ENCODE assay signal across 22 cellular contexts in the genomic region with DNA sequence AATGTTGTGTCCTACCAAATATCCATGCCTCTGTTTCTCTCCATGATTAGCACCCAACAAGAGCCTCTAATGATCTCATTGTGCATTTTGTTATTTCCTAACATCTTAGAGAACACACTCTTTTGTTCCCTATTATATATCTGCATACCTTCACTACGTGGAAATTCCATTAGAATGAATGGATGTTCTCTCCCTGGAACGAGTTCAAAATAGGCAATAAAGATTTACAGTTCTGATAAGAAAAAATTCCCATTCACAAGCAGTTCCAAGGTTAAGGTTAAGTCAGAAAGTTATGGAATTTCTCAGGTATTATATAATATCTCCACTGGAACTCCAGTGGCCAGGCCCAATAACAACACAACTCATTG.
DNase-seq lines count a peak whose midpoint lies in the region; ATAC-seq, FAIRE-seq and TF ChIP-seq lines count a peak whose summit lies in the region.
"Had no signal": no experiment of that assay in that cellular context is flagged by ENCODE, and none has a peak within 500 bp of the region (broad histone marks: within the 10 kb centered on the region; RNA-seq: fewer than 3 reads in every experiment).

No MANE protein-coding gene starts in this region.

- no peaks in the 10 kb centered on the region for H3K4me1 ChIP-seq in breast epithelium
- H3K4me1 ChIP-seq in keratinocyte (ENCODE audit: control insufficient read depth, extremely low read depth, insufficient read depth, low read length): peaks cover 14% of the 10 kb centered on the region
- no peaks in the 10 kb centered on the region for H3K4me1 ChIP-seq in neuronal stem cell (ENCODE audit: control insufficient read depth in 2 of 2, insufficient read depth in 1 of 2, low read depth in 1 of 2, low read length in 2 of 2)
- H3K4me1 ChIP-seq in mesendoderm (ENCODE audit: control insufficient read depth, low read depth, low read length): no peaks in the 10 kb centered on the region
- H3K4me1 ChIP-seq: neural progenitor cell, prostate gland had no signal

- no peaks in the 10 kb centered on the region for H3K9me1 ChIP-seq in keratinocyte (ENCODE audit: control insufficient read depth, extremely low read depth, insufficient read depth, low read length)

- POLR2A ChIA-PET in MCF 10A (lab: Yijun Ruan, JAX): interaction anchor here (1.1 kb wide), 1 partner anchor 12 kb away, joined by 6 read pairs; no protein-coding TSS in a partner anchor

- H4K20me1 ChIP-seq in keratinocyte (ENCODE audit: control insufficient read depth, extremely low read depth, insufficient read depth, low read length): no peaks in the 10 kb centered on the region

- H2BK5ac ChIP-seq in neuronal stem cell (ENCODE audit: low read length) (no peak overlapping the region), mesendoderm (ENCODE audit: low read length) (no peak overlapping the region)

- TF ChIP-seq CTCF in MCF 10A (IDR thresholded peaks at IDR 0.05; ENCODE audit: unreplicated experiment) (no peak), breast epithelium (IDR thresholded peaks at IDR 0.05) (no peak), astrocyte of the spinal cord (IDR thresholded peaks at IDR 0.05; ENCODE audit: low read depth, low read length) (no peak), keratinocyte (optimal IDR thresholded peaks at IDR 0.05 in 1 of 3, IDR thresholded peaks at IDR 0.05 in 1 of 3, conservative IDR thresholded peaks at IDR 0.05 in 1 of 3; ENCODE audit: extremely low read depth in 1 of 3, insufficient read depth in 2 of 3, low read length in 3 of 3) (no peak)

- TF ChIP-seq POLR2A in breast epithelium (IDR thresholded peaks at IDR 0.05): no peak

- CTCF ChIA-PET in MCF 10A (lab: Yijun Ruan, JAX): interaction anchor here (1.1 to 1.5 kb wide), 2 partner anchors 12 to 30 kb away, joined by 5 to 6 read pairs; no protein-coding TSS in a partner anchor

- H3K9me3 ChIP-seq in breast epithelium: no peaks in the 10 kb centered on the region
- no peaks in the 10 kb centered on the region for H3K9me3 ChIP-seq in keratinocyte (ENCODE audit: control insufficient read depth, low read depth, low read length)
- no peaks in the 10 kb centered on the region for H3K9me3 ChIP-seq in neuronal stem cell (replicated peaks in 1 of 2; ENCODE audit: control insufficient read depth in 2 of 2, insufficient read depth in 1 of 2, low read depth in 1 of 2, low read length in 2 of 2)
- H3K9me3 ChIP-seq: prostate gland, SK-N-SH had no signal

- no peak overlapping the region for H3K18ac ChIP-seq in neuronal stem cell (ENCODE audit: low read length)
- H3K18ac ChIP-seq in mesendoderm (ENCODE audit: low read length): no peak overlapping the region

- H3K4ac ChIP-seq in neuronal stem cell (ENCODE audit: low read length): no peak overlapping the region
- H3K4ac ChIP-seq in mesendoderm (ENCODE audit: low read depth, low read length): no peak overlapping the region

- H3K4me3 ChIP-seq in breast epithelium (no peak overlapping the region), astrocyte of the spinal cord (ENCODE audit: low read depth, low read length) (no peak overlapping the region), keratinocyte (ENCODE audit: control insufficient read depth in 2 of 3, extremely low read depth in 1 of 3, insufficient read depth in 2 of 3, low read depth in 1 of 3, low read length in 3 of 3) (no peak overlapping the region), neuronal stem cell (ENCODE audit: low read length in 2 of 2) (no peak overlapping the region), mesendoderm (ENCODE audit: low read length) (no peak overlapping the region)
- H3K4me3 ChIP-seq: dorsolateral prefrontal cortex, neural progenitor cell, prostate gland had no signal

- no peak overlapping the region for H3K4me3 Mint-ChIP-seq in MCF 10A (ENCODE audit: unreplicated experiment)
- H3K4me3 Mint-ChIP-seq: HFFc6; immature natural killer cell; neural progenitor cell; stimulated activated naive B cell treated with anti-CD40 and anti-IgM and Interleukin-4, amounts not matched to agents 10 μg/mL and 1 μg/mL and 100 μg/mL, for 72 hours had no signal

- no peaks in the 10 kb centered on the region for H3K27me3 ChIP-seq in breast epithelium
- H3K27me3 ChIP-seq in keratinocyte (ENCODE audit: control insufficient read depth, extremely low read depth, insufficient read depth, low read length): no peaks in the 10 kb centered on the region
- H3K27me3 ChIP-seq in neuronal stem cell (ENCODE audit: control insufficient read depth in 3 of 3, insufficient read depth in 3 of 3, low read depth in 1 of 3, low read length in 3 of 3): no peaks in the 10 kb centered on the region
- H3K27me3 ChIP-seq in mesendoderm (ENCODE audit: insufficient read depth, low read length, poor library complexity): no peaks in the 10 kb centered on the region
- H3K27me3 ChIP-seq: neural progenitor cell had no signal

- H3K79me1 ChIP-seq in neuronal stem cell (ENCODE audit: low read depth, low read length) (no peaks in the 10 kb centered on the region), mesendoderm (ENCODE audit: low read length) (no peaks in the 10 kb centered on the region)

- FAIRE-seq in keratinocyte (lab: Jason Lieb, UNC): no peak
- FAIRE-seq: GM12891 had no signal

- ATAC-seq in GM19397 (IDR thresholded peaks at IDR 0.05; ENCODE audit: unreplicated experiment): no peak
- ATAC-seq: stimulated activated naive B cell treated with anti-CD40 and anti-IgM and Interleukin-4, amounts not matched to agents 10 μg/mL and 1 μg/mL and 100 μg/mL, for 72 hours had no signal

- no peak overlapping the region for H4K5ac ChIP-seq in mesendoderm (ENCODE audit: low read length)

- no peaks in the 10 kb centered on the region for H3K27me3 Mint-ChIP-seq in MCF 10A (ENCODE audit: insufficient read depth, unreplicated experiment)

- dilution Hi-C loops in keratinocyte (cut with MboI; ENCODE audit: extremely low pct_ligation_motif_present, low sequenced_read_pairs): no loop called here

- H3K79me2 ChIP-seq in keratinocyte (ENCODE audit: control insufficient read depth, insufficient read depth, low read length) (no peaks in the 10 kb centered on the region), mesendoderm (ENCODE audit: control insufficient read depth, insufficient read depth, low read length) (no peaks in the 10 kb centered on the region)

- no peaks in the 10 kb centered on the region for H3K36me3 Mint-ChIP-seq in MCF 10A (ENCODE audit: insufficient read depth, unreplicated experiment)
- H3K36me3 Mint-ChIP-seq: immature natural killer cell; neural progenitor cell; stimulated activated naive B cell treated with anti-CD40 and anti-IgM and Interleukin-4, amounts not matched to agents 10 μg/mL and 1 μg/mL and 100 μg/mL, for 72 hours had no signal

- DNase-seq in MCF 10A (ENCODE audit: unreplicated experiment) (peak; percentile 43), breast epithelium (ENCODE audit: low spot score in 2 of 2) (no peak), astrocyte of the spinal cord (ENCODE audit: low read depth, low spot score) (peak; percentile 12), keratinocyte (ENCODE audit: low read depth, low spot score) (peak; percentile 40), neuronal stem cell (ENCODE audit: low spot score) (no peak), mesendoderm (no peak), cardiac septum (ENCODE audit: low spot score) (no peak)
- DNase-seq: activated CD4-positive, alpha-beta T cell treated with anti-CD3 and anti-CD28 coated beads, Interleukin-2, amount 50 U/mL, for 1 hour; activated CD8-positive, alpha-beta memory T cell treated with anti-CD3 and anti-CD28 coated beads, Interleukin-2, amount 50 U/mL, for 48 hours; activated effector memory CD4-positive, alpha-beta T cell treated with Interleukin-2 at 50 U/mL for 16 hours; dorsolateral prefrontal cortex; HFFc6; immature natural killer cell; NCI-H1436 treated with DMSO at 0.1 percent for 48 hours; NCI-H510A treated with DMSO at 0.1 percent for 48 hours; SK-N-SH; stimulated activated naive B cell treated with anti-CD40 and anti-IgM and Interleukin-4, amounts not matched to agents 10 μg/mL and 1 μg/mL and 100 μg/mL, for 72 hours had no signal

- no peak overlapping the region for H3K27ac Mint-ChIP-seq in MCF 10A (ENCODE audit: low read depth, unreplicated experiment)
- H3K27ac Mint-ChIP-seq: HFFc6; immature natural killer cell; neural progenitor cell; stimulated activated naive B cell treated with anti-CD40 and anti-IgM and Interleukin-4, amounts not matched to agents 10 μg/mL and 1 μg/mL and 100 μg/mL, for 72 hours had no signal

- H3K36me3 ChIP-seq in breast epithelium (no peaks in the 10 kb centered on the region), keratinocyte (ENCODE audit: control insufficient read depth in 2 of 2, extremely low read depth in 1 of 2, insufficient read depth in 2 of 2, low read length in 2 of 2) (no peaks in the 10 kb centered on the region), neuronal stem cell (replicated peaks in 1 of 2; ENCODE audit: control insufficient read depth in 2 of 2, insufficient read depth in 2 of 2, low read length in 2 of 2) (no peaks in the 10 kb centered on the region), mesendoderm (ENCODE audit: control insufficient read depth, insufficient read depth, low read length) (no peaks in the 10 kb centered on the region)
- H3K36me3 ChIP-seq: neural progenitor cell, prostate gland had no signal

- H3K27ac ChIP-seq in breast epithelium (no peak overlapping the region), keratinocyte (ENCODE audit: control insufficient read depth, insufficient read depth, low read length) (no peak overlapping the region), neuronal stem cell (replicated peaks; ENCODE audit: low read length) (no peak overlapping the region), mesendoderm (ENCODE audit: low read depth, low read length) (no peak overlapping the region)
- H3K27ac ChIP-seq: 22Rv1, dorsolateral prefrontal cortex, neural progenitor cell, prostate gland had no signal

- H2AK5ac ChIP-seq in neuronal stem cell (ENCODE audit: low read depth, low read length): no peak overlapping the region
- no peak overlapping the region for H2AK5ac ChIP-seq in mesendoderm (ENCODE audit: low read length)

- H2BK120ac ChIP-seq in neuronal stem cell (ENCODE audit: low read depth, low read length) (no peak overlapping the region), mesendoderm (ENCODE audit: low read depth, low read length) (no peak overlapping the region)

- H3K14ac ChIP-seq in neuronal stem cell (ENCODE audit: low read length): no peak overlapping the region

- H3K23ac ChIP-seq in neuronal stem cell (ENCODE audit: low read depth, low read length, poor library complexity): no peak overlapping the region
- no peak overlapping the region for H3K23ac ChIP-seq in mesendoderm (ENCODE audit: low read length)

- intact Hi-C loops in MCF 10A (cut with micrococcal nuclease): no loop called here
- intact Hi-C loops in breast epithelium (cut with DNase I; ENCODE audit: low total_unique reads): no loop called here
- intact Hi-C loops in cardiac septum (cut with DNase I): no loop called here

- WGBS in neuronal stem cell (ENCODE audit: extremely low coverage in 2 of 2, insufficient read length in 2 of 2, insufficient replicate concordance in 1 of 2), 2 donors: no CpG with 5 or more reads among the region's 2 CpGs
- WGBS in mesendoderm (ENCODE audit: extremely low coverage, insufficient coverage, low lambda C conversion rate): no CpG with 5 or more reads among the region's 2 CpGs

- BruUV-seq in MCF 10A (replicated peaks; lab: Mats Ljungman, UMichigan): no TSS peak

- no peak overlapping the region for H2AFZ ChIP-seq in keratinocyte (ENCODE audit: control insufficient read depth, low read length)
- no peak overlapping the region for H2AFZ ChIP-seq in neuronal stem cell (ENCODE audit: low read length)
- H2AFZ ChIP-seq: neural progenitor cell had no signal

- no peak overlapping the region for H4K91ac ChIP-seq in neuronal stem cell (ENCODE audit: low read depth, low read length, poor library complexity)

- H3K56ac ChIP-seq in mesendoderm (ENCODE audit: low read length): no peak overlapping the region

- no peak overlapping the region for H3K9ac ChIP-seq in keratinocyte (ENCODE audit: control insufficient read depth, extremely low read depth, insufficient read depth, low read length)
- H3K9ac ChIP-seq in neuronal stem cell (ENCODE audit: low read depth, low read length, poor library complexity): no peak overlapping the region
- H3K9ac ChIP-seq in mesendoderm (ENCODE audit: low read length): no peak overlapping the region
- H3K9ac ChIP-seq: neural progenitor cell, SK-N-SH had no signal

- H3K4me2 ChIP-seq in keratinocyte (ENCODE audit: control insufficient read depth, extremely low read depth, insufficient read depth, low read depth, low read length): peak overlapping the region; percentile 7
- H3K4me2 ChIP-seq in neuronal stem cell (ENCODE audit: insufficient read depth, low read length, poor library complexity, severe bottlenecking): no peak overlapping the region
- H3K4me2 ChIP-seq in mesendoderm (ENCODE audit: low read length): no peak overlapping the region
- H3K4me2 ChIP-seq: neural progenitor cell, SK-N-SH had no signal

- H3K9me3 Mint-ChIP-seq in MCF 10A (ENCODE audit: unreplicated experiment): no peaks in the 10 kb centered on the region
- H3K9me3 Mint-ChIP-seq: HFFc6; neural progenitor cell; stimulated activated naive B cell treated with anti-CD40 and anti-IgM and Interleukin-4, amounts not matched to agents 10 μg/mL and 1 μg/mL and 100 μg/mL, for 72 hours had no signal

- H2BK12ac ChIP-seq in neuronal stem cell (ENCODE audit: low read length): no peak overlapping the region

- no peak overlapping the region for H4K8ac ChIP-seq in neuronal stem cell (ENCODE audit: low read depth, low read length)
- no peak overlapping the region for H4K8ac ChIP-seq in mesendoderm (ENCODE audit: low read depth, low read length)

- in situ Hi-C loops in astrocyte of the spinal cord (cut with HindIII; ENCODE audit: low sequenced_read_pairs): no loop called here

- peaks cover 13% of the 10 kb centered on the region for H3K4me1 Mint-ChIP-seq in MCF 10A (ENCODE audit: insufficient read depth, unreplicated experiment)
- H3K4me1 Mint-ChIP-seq: immature natural killer cell; neural progenitor cell; stimulated activated naive B cell treated with anti-CD40 and anti-IgM and Interleukin-4, amounts not matched to agents 10 μg/mL and 1 μg/mL and 100 μg/mL, for 72 hours had no signal

- H2BK15ac ChIP-seq in neuronal stem cell (ENCODE audit: low read length): no peak overlapping the region
- no peak overlapping the region for H2BK15ac ChIP-seq in mesendoderm (replicated peaks; ENCODE audit: low read depth)

Comparison
In these comparisons a context has a peak if more than half of its experiments do, and no peak if none do; other contexts are left out.
1. DNase-seq: peak in MCF 10A (single experiment), astrocyte of the spinal cord (single experiment) and keratinocyte (single experiment); none in breast epithelium (0 of 2), neuronal stem cell (single experiment), mesendoderm (single experiment) and cardiac septum (single experiment).